9 cellular contexts compared by ENCODE assay signal in genomic region chr3:42746455-42747450, GRCh38. TPM values are rescaled to one million over a fixed set of nuclear protein-coding genes. Genes with fewer than 3 reads are reported as not detected.
DNase-seq lines count a peak whose midpoint lies in the region; ATAC-seq and TF ChIP-seq lines count a peak whose summit lies in the region.
"Had no signal": no experiment of that assay in that cellular context is flagged by ENCODE, and none has a peak within 500 bp of the region (broad histone marks: within the 10 kb centered on the region; RNA-seq: fewer than 3 reads in every experiment).

No MANE protein-coding gene starts in this region.

- H3K27ac ChIP-seq in endodermal cell (ENCODE audit: low read depth, low read length) = no peak overlapping the region
- H3K27ac ChIP-seq: ovary had no signal

- no peaks in the 10 kb centered on the region for H3K4me1 ChIP-seq in endodermal cell (ENCODE audit: control insufficient read depth, insufficient read depth, low read length)

- H3K36me3 Mint-ChIP-seq in endodermal cell (ENCODE audit: low read depth) = no peaks in the 10 kb centered on the region
- no peaks in the 10 kb centered on the region for H3K36me3 Mint-ChIP-seq in nephron progenitor cell (ENCODE audit: low read depth)

- peak; percentile 9 for DNase-seq in BJ (ENCODE audit: low read depth)
- peak; percentile 35 for DNase-seq in NCI-H2029 treated with DMSO at 0.1 percent for 48 hours (lab: John Stamatoyannopoulos, UW)
- DNase-seq in endodermal cell = peak; percentile 43
- no peak for DNase-seq in nephron progenitor cell
- no peak for DNase-seq in cerebellar nuclear complex (lab: John Stamatoyannopoulos, UW)
- no peak for DNase-seq in LoVo (ENCODE audit: low spot score)
- no peak for DNase-seq in DMS153 treated with DMSO at 0.1 percent for 48 hours (lab: John Stamatoyannopoulos, UW; ENCODE audit: unreplicated experiment)

- H3K4me3 ChIP-seq in BJ (ENCODE audit: low read depth, low read length) (no peak overlapping the region), endodermal cell (ENCODE audit: low read length) (no peak overlapping the region)
- H3K4me3 ChIP-seq: ovary had no signal

- no peaks in the 10 kb centered on the region for H3K27me3 ChIP-seq in BJ (ENCODE audit: control insufficient read depth, insufficient read depth, low read length)
- no peaks in the 10 kb centered on the region for H3K27me3 ChIP-seq in endodermal cell (ENCODE audit: control insufficient read depth, insufficient read depth, low read length, poor library complexity, severe bottlenecking)
- H3K27me3 ChIP-seq: ovary had no signal

- TF ChIP-seq CTCF in BJ (IDR thresholded peaks at IDR 0.05; ENCODE audit: insufficient read depth, low read depth, low read length) = no peak
- no peak for TF ChIP-seq CTCF in endodermal cell (conservative IDR thresholded peaks at IDR 0.05)
- no peak for TF ChIP-seq CTCF in nephron progenitor cell (IDR thresholded peaks at IDR 0.05)

- no peak for ATAC-seq in HG03354 (IDR thresholded peaks at IDR 0.05; ENCODE audit: poor library complexity, severe bottlenecking, unreplicated experiment)

- H3K4me1 Mint-ChIP-seq in endodermal cell (peaks cover 10% of the 10 kb centered on the region), nephron progenitor cell (peaks cover 27% of the 10 kb centered on the region)

- 91 to 94% methylated on average over 11 of the region's 11 CpGs for WGBS in endodermal cell (ENCODE audit: insufficient coverage in 1 of 2, insufficient read length in 1 of 2), 2 experiments

- H3K36me3 ChIP-seq in BJ (ENCODE audit: control insufficient read depth, insufficient read depth, low read length) = no peaks in the 10 kb centered on the region
- no peaks in the 10 kb centered on the region for H3K36me3 ChIP-seq in endodermal cell (ENCODE audit: control insufficient read depth, insufficient read depth, low read length)
- H3K36me3 ChIP-seq: ovary had no signal

- POLR2A ChIA-PET in BJ (lab: Charles Lee) = no interaction called here

- H3K4me3 Mint-ChIP-seq in endodermal cell (no peak overlapping the region), nephron progenitor cell (no peak overlapping the region)

- CTCF ChIA-PET in BJ (lab: Yijun Ruan, JAX) = interaction anchor here (1.0 to 3.2 kb wide), 10 partner anchors 8 to 175 kb away, joined by 3 to 30 read pairs (median 4); partner anchors contain the start of gene ZBTB47

- H3K9me3 Mint-ChIP-seq in endodermal cell (no peaks in the 10 kb centered on the region), nephron progenitor cell (no peaks in the 10 kb centered on the region)

- H3K27me3 Mint-ChIP-seq in endodermal cell (ENCODE audit: insufficient read depth) = no peaks in the 10 kb centered on the region
- peaks cover 6% of the 10 kb centered on the region for H3K27me3 Mint-ChIP-seq in nephron progenitor cell (ENCODE audit: low read depth, poor library complexity)

- H3K9ac ChIP-seq in endodermal cell (ENCODE audit: extremely low read depth, low read length, poor library complexity, severe bottlenecking) = no peak overlapping the region

- H3K9me3 ChIP-seq in endodermal cell (ENCODE audit: control insufficient read depth, low read length) = no peaks in the 10 kb centered on the region
- H3K9me3 ChIP-seq: ovary had no signal

- H3K27ac Mint-ChIP-seq in endodermal cell (no peak overlapping the region), nephron progenitor cell (peak overlapping the region; percentile 60)

RNA-seq across cellular contexts. Expression of gene CCDC13, which starts 26.3 kb away (rescaled TPM):
- polyA plus RNA-seq in BJ (2011; rRNA removed) = 0.16 and 0.18 TPM in 2 replicates
- polyA minus RNA-seq in BJ (2011; rRNA and poly(A)+ RNA removed) = 0.28 TPM in 1 of 2 replicates, not detected in the other
- total RNA-seq in endodermal cell = 1 to 10 TPM in 1 of 2 donors, under 1 TPM in 1; 0.64 to 1.1 TPM
- polyA plus RNA-seq in endodermal cell (2013, experiment 1 of 2) = 1.5 TPM
- 0.95 TPM for polyA plus RNA-seq in endodermal cell (2013, experiment 2 of 2)

RNA-seq across cellular contexts. Expression of gene HHATL, which starts 44.2 kb away (rescaled TPM):
- not detected in 2 replicates for polyA plus RNA-seq in BJ (2011; rRNA removed)
- polyA minus RNA-seq in BJ (2011; rRNA and poly(A)+ RNA removed) = not detected in 2 replicates
- not detected for total RNA-seq in endodermal cell
- polyA plus RNA-seq in endodermal cell (2013, experiment 1 of 2) = not detected
- not detected for polyA plus RNA-seq in endodermal cell (2013, experiment 2 of 2)

RNA-seq across cellular contexts. Expression of gene HIGD1A, which starts 57.5 kb away (rescaled TPM):
- polyA plus RNA-seq in BJ (2011; rRNA removed) = 51.1 and 144 TPM in 2 replicates
- 12.7 and 17.1 TPM in 2 replicates for polyA minus RNA-seq in BJ (2011; rRNA and poly(A)+ RNA removed)
- total RNA-seq in endodermal cell = 100 to 1,000 TPM; 116 to 121 TPM
- polyA plus RNA-seq in endodermal cell (2013, experiment 1 of 2) = 179 TPM
- polyA plus RNA-seq in endodermal cell (2013, experiment 2 of 2) = 188 TPM

Comparison
In these comparisons a context has a peak if more than half of its experiments do, and no peak if none do; other contexts are left out.
1. DNase-seq: peak in BJ (single experiment), NCI-H2029 treated with DMSO at 0.1 percent for 48 hours (single experiment) and endodermal cell (single experiment); none in nephron progenitor cell (single experiment), cerebellar nuclear complex (0 of 2), LoVo (single experiment) and DMS153 treated with DMSO at 0.1 percent for 48 hours (single experiment).